8 cellular contexts compared by ENCODE assay signal in the genomic region with DNA sequence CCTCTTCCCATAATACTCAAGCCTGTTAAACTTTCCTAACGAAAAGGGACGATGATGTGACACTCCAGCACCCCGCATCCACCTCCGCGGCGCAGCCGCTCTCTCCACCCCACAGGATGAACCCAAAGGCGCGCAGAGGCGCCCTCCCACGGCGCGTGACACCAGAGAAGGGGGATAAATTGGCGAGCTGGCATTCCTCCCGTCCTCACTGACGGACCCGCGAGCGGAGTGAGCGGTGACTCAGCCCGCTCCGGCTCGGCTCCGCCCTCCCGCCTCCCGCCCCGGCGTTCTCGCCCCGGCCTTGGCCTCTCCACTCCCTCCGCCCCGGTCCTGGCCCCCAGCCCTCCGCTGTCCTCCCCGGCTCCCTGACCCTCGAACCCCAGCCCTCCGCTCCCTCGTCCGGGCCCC. TPM values are rescaled to one million over a fixed set of nuclear protein-coding genes. Genes with fewer than 3 reads are reported as not detected.
DNase-seq lines count a peak whose midpoint lies in the region; ATAC-seq and TF ChIP-seq lines count a peak whose summit lies in the region.

No MANE protein-coding gene starts in this region.

- H3K27me3 Mint-ChIP-seq in activated B cell treated with CpG ODN at 0.5 μM for 24 hours: peaks cover 5% of the 10 kb centered on the region
- H3K27me3 Mint-ChIP-seq in central memory CD8-positive, alpha-beta T cell: no peaks in the 10 kb centered on the region

- POLR2A ChIA-PET in activated B cell treated with CpG ODN at 0.5 μM for 24 hours (lab: Charles Lee): interaction anchor here (1.4 to 2.2 kb wide), 3 partner anchors 14 to 101 kb away, joined by 3 to 5 read pairs (median 4); no protein-coding TSS in a partner anchor

- H3K4me3 Mint-ChIP-seq in activated B cell treated with CpG ODN at 0.5 μM for 24 hours: peak overlapping the region; percentile 94
- peak overlapping the region; percentile 91 for H3K4me3 Mint-ChIP-seq in central memory CD8-positive, alpha-beta T cell

- H3K9me3 Mint-ChIP-seq in activated B cell treated with CpG ODN at 0.5 μM for 24 hours: no peaks in the 10 kb centered on the region
- H3K9me3 Mint-ChIP-seq in central memory CD8-positive, alpha-beta T cell: no peaks in the 10 kb centered on the region

- H3K36me3 Mint-ChIP-seq in activated B cell treated with CpG ODN at 0.5 μM for 24 hours (ENCODE audit: low read depth): peaks cover 4% of the 10 kb centered on the region
- H3K36me3 Mint-ChIP-seq in central memory CD8-positive, alpha-beta T cell (ENCODE audit: insufficient read depth): peaks cover 9% of the 10 kb centered on the region

- CTCF ChIA-PET in activated B cell treated with CpG ODN at 0.5 μM for 24 hours (lab: Charles Lee): interaction anchor here (1.2 kb wide), 1 partner anchor 14 kb away, joined by 3 read pairs; no protein-coding TSS in a partner anchor

- DNase-seq in activated CD8-positive, alpha-beta memory T cell treated with anti-CD3 and anti-CD28 coated beads for 4 hours (ENCODE audit: low read depth in 2 of 2): peak; percentile 48 to 59
- DNase-seq in activated CD8-positive, alpha-beta memory T cell treated with anti-CD3 and anti-CD28 coated beads for 24 hours: no peak
- DNase-seq in NCI-H2081 (lab: John Stamatoyannopoulos, UW) (peak; percentile 74 to 91), activated B cell treated with CpG ODN at 0.5 μM for 24 hours (peak; percentile 58), kidney glomerular epithelial cell (lab: John Stamatoyannopoulos, UW) (peak; percentile 56)
- DNase-seq in central memory CD8-positive, alpha-beta T cell (ENCODE audit: low spot score in 2 of 2): peak; percentile 23 to 32
- DNase-seq in stimulated activated CD4-positive, alpha-beta T cell treated with anti-CD3 and anti-CD28 coated beads, Interleukin-15, amount 100 ng/mL, for 48 hours (ENCODE audit: low read depth in 2 of 2): peak; percentile 50 to 67

- ATAC-seq in HG02885 (IDR thresholded peaks at IDR 0.05; ENCODE audit: poor library complexity, unreplicated experiment) (peak; percentile 51), activated B cell treated with CpG ODN at 0.5 μM for 24 hours (ENCODE audit: low read depth) (peak; percentile 59)
- peak; percentile 61 for ATAC-seq in central memory CD8-positive, alpha-beta T cell (replicated peaks; ENCODE audit: extremely low read depth, poor library complexity, severe bottlenecking)

- intact Hi-C loops in activated B cell treated with CpG ODN at 0.5 μM for 24 hours (cut with micrococcal nuclease): loop anchor here (1.0 to 10.0 kb wide), 4 partner anchors 19 to 1873 kb away; partner anchors contain the start of genes ING1 and LAMP1

- TF ChIP-seq CTCF in activated B cell treated with CpG ODN at 0.5 μM for 24 hours (IDR thresholded peaks at IDR 0.05): no peak

- H3K27ac Mint-ChIP-seq in activated B cell treated with CpG ODN at 0.5 μM for 24 hours: peak overlapping the region; percentile 84
- peak overlapping the region; percentile 91 for H3K27ac Mint-ChIP-seq in central memory CD8-positive, alpha-beta T cell (ENCODE audit: low read depth)

- peaks cover 43% of the 10 kb centered on the region for H3K4me1 Mint-ChIP-seq in activated B cell treated with CpG ODN at 0.5 μM for 24 hours
- H3K4me1 Mint-ChIP-seq in central memory CD8-positive, alpha-beta T cell: peaks cover 38% of the 10 kb centered on the region

RNA-seq across cellular contexts. Expression of gene TUBGCP3, which starts 0.6 kb away (rescaled TPM):
- 47.9 and 57.4 TPM in 2 replicates for total RNA-seq in activated B cell treated with CpG ODN at 0.5 μM for 24 hours
